In the genomic region with DNA sequence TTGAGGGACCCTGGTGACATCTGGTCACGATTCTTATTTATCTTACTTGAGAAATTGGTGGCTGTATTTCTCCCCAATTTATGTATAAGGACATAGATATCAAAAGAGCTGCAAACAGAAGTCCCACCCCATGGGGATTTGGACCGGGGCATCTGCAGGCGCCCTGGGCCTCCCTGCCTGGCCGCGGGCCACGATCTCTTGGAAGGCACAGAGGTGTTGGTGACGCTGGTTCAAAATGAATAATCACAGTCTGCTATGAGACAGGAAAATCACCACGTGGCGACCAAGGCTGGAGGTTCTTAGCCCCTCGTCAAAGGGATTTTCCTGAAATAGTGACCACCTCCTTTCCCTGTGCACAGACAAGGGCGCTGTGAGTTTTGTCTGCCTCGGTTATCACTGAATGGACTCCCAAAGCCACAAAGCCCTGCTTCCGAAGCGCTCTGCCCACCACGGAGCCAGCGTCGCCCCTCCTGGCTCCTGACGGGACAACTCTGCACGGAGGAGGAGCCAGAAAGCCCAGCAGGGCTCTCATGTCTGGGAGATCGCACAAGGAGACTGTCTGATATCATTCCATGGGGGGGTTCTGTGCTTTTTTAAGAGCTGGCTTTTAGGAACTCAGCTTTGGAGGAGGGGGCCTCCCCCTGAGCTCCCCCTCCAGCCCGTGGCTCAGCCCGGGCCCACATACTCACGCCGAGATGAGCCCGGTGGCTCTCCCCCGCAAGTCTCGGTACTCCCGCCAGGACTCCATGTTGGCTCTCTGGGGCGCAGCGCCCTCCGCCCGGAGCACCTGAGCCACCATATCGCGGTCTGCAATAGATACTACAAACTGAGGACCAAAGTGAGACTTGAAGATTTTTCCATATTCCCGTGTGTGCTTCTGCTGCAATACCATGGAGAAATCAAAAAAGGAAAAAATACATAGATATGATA, we compare ENCODE assay signal across 25 cellular contexts. TPM values are rescaled to one million over a fixed set of nuclear protein-coding genes. Genes with fewer than 3 reads are reported as not detected.
A peak's percentile ranks its signal among the peaks of the same experiment; 100 is the strongest.
DNase-seq lines count a peak whose midpoint lies in the region; ATAC-seq and TF ChIP-seq lines count a peak whose summit lies in the region.
"Had no signal": no experiment of that assay in that cellular context is flagged by ENCODE, and none has a peak within 500 bp of the region (broad histone marks: within the 10 kb centered on the region; RNA-seq: fewer than 3 reads in every experiment).

No MANE protein-coding gene starts in this region.

- intact Hi-C loops in colonic mucosa (cut with DNase I): no loop called here

- H2AFZ ChIP-seq in smooth muscle cell (ENCODE audit: low read depth): no peak overlapping the region

- peaks cover 14% of the 10 kb centered on the region for H3K4me1 ChIP-seq in iPS-15b (ENCODE audit: control insufficient read depth, insufficient read depth, low read length)
- H3K4me1 ChIP-seq in smooth muscle cell (ENCODE audit: low read depth): peaks cover 9% of the 10 kb centered on the region
- no peaks in the 10 kb centered on the region for H3K4me1 ChIP-seq in colonic mucosa
- H3K4me1 ChIP-seq: upper lobe of left lung had no signal

- whole genome bisulfite sequencing in smooth muscle cell (ENCODE audit: low lambda C conversion rate): 66% methylated on average over 34 of the region's 35 CpGs

- peak; percentile 12 for DNase-seq in DMS 273 (lab: John Stamatoyannopoulos, UW; ENCODE audit: unreplicated experiment)
- DNase-seq in DMS 273 treated with DMSO at 0.1 percent for 48 hours (lab: John Stamatoyannopoulos, UW): no peak
- DNase-seq in WTC11 (ENCODE audit: low spot score): no peak
- no peak for DNase-seq in smooth muscle cell (lab: John Stamatoyannopoulos, UW; ENCODE audit: unreplicated experiment)
- DNase-seq in NCI-H526 treated with DMSO at 0.1 percent for 48 hours (lab: John Stamatoyannopoulos, UW): no peak
- DNase-seq in colonic mucosa: no peak
- DNase-seq: activated CD4-positive, alpha-beta T cell treated with anti-CD3 and anti-CD28 coated beads for 48 hours; activated naive CD4-positive, alpha-beta T cell treated with anti-CD3 and anti-CD28 coated beads, Interleukin-2, amount 50 U/mL, for 16 hours; amygdala; CD8-positive, alpha-beta memory T cell; DMS79 treated with DMSO at 0.1 percent for 48 hours; heart left ventricle; natural killer cell; NCI-H1105; NCI-H2029; NCI-H226; NCI-H774; posterior cingulate gyrus; T-helper 2 cell; upper lobe of left lung had no signal

- H3K27ac ChIP-seq in smooth muscle cell (ENCODE audit: low read depth) (peak overlapping the region; percentile 31), colonic mucosa (no peak overlapping the region)
- H3K27ac ChIP-seq: 22Rv1, heart left ventricle, upper lobe of left lung had no signal

- TF ChIP-seq CTCF in WTC11 (IDR thresholded peaks at IDR 0.05): no peak
- no peak for TF ChIP-seq CTCF in smooth muscle cell (IDR thresholded peaks at IDR 0.05; ENCODE audit: borderline replicate concordance, insufficient read depth, poor library complexity, severe bottlenecking)
- no peak for TF ChIP-seq CTCF in colonic mucosa (IDR thresholded peaks at IDR 0.05)

- H3K4me3 Mint-ChIP-seq in WTC11: no peak overlapping the region
- H3K4me3 Mint-ChIP-seq: CD8-positive, alpha-beta memory T cell; natural killer cell had no signal

- H3K4me1 Mint-ChIP-seq in WTC11: peaks cover 44% of the 10 kb centered on the region
- H3K4me1 Mint-ChIP-seq: CD8-positive, alpha-beta memory T cell; natural killer cell had no signal

- no peaks in the 10 kb centered on the region for H3K36me3 Mint-ChIP-seq in WTC11
- H3K36me3 Mint-ChIP-seq: CD8-positive, alpha-beta memory T cell; natural killer cell had no signal

- no peaks in the 10 kb centered on the region for H4K20me1 ChIP-seq in smooth muscle cell (ENCODE audit: low read depth)

- ATAC-seq in WTC11 (peak; percentile 68), GM19351 (IDR thresholded peaks at IDR 0.05; ENCODE audit: unreplicated experiment) (no peak)
- ATAC-seq: left lobe of liver, natural killer cell, SK-N-SH treated with all-trans-retinoic acid at 6 μM for 48 hours had no signal

- CTCF ChIA-PET in WTC11 (lab: Charles Lee): interaction anchor here (2.9 kb wide), 1 partner anchor 8 kb away, joined by 12 read pairs; no protein-coding TSS in a partner anchor

- no peaks in the 10 kb centered on the region for H3F3A ChIP-seq in smooth muscle cell (ENCODE audit: low read depth)

- H3K27me3 ChIP-seq in iPS-15b (ENCODE audit: control insufficient read depth, insufficient read depth, low read length) (peaks cover 20% of the 10 kb centered on the region), smooth muscle cell (ENCODE audit: low read depth) (no peaks in the 10 kb centered on the region), colonic mucosa (no peaks in the 10 kb centered on the region)
- H3K27me3 ChIP-seq: upper lobe of left lung had no signal

- H3K9me3 ChIP-seq in iPS-15b (ENCODE audit: control insufficient read depth, insufficient read depth, low read length) (no peaks in the 10 kb centered on the region), smooth muscle cell (replicated peaks; ENCODE audit: low read depth) (no peaks in the 10 kb centered on the region), colonic mucosa (no peaks in the 10 kb centered on the region)
- H3K9me3 ChIP-seq: upper lobe of left lung had no signal

- H3K9ac ChIP-seq in iPS-15b (ENCODE audit: low read depth, low read length): no peak overlapping the region
- H3K9ac ChIP-seq in smooth muscle cell (ENCODE audit: low read depth): no peak overlapping the region
- H3K9ac ChIP-seq in colonic mucosa (ENCODE audit: low read depth in 2 of 2, low read length in 2 of 2): no peak overlapping the region

- H3K9me3 Mint-ChIP-seq in WTC11: no peaks in the 10 kb centered on the region
- H3K9me3 Mint-ChIP-seq: CD8-positive, alpha-beta memory T cell; natural killer cell had no signal

- peak overlapping the region; percentile 58 for H3K4me2 ChIP-seq in smooth muscle cell

- H3K27ac Mint-ChIP-seq in WTC11: no peak overlapping the region
- H3K27ac Mint-ChIP-seq: CD8-positive, alpha-beta memory T cell; natural killer cell had no signal

- POLR2A ChIA-PET in WTC11 (lab: Charles Lee): no interaction called here

- H3K36me3 ChIP-seq in iPS-15b (ENCODE audit: control insufficient read depth, insufficient read depth, low read length) (no peaks in the 10 kb centered on the region), smooth muscle cell (ENCODE audit: low read depth) (no peaks in the 10 kb centered on the region), colonic mucosa (no peaks in the 10 kb centered on the region)
- H3K36me3 ChIP-seq: heart left ventricle, upper lobe of left lung had no signal

- no peaks in the 10 kb centered on the region for H3K79me2 ChIP-seq in smooth muscle cell (ENCODE audit: low read depth)

- H3K4me3 ChIP-seq in iPS-15b (ENCODE audit: low read depth, low read length): peak overlapping the region; percentile 36
- H3K4me3 ChIP-seq in smooth muscle cell: peak overlapping the region; percentile 18
- H3K4me3 ChIP-seq in colonic mucosa: no peak overlapping the region
- H3K4me3 ChIP-seq: heart left ventricle, upper lobe of left lung had no signal

- peaks cover 12% of the 10 kb centered on the region for H3K27me3 Mint-ChIP-seq in WTC11 (ENCODE audit: low read depth)

TF ChIP-seq in WTC11, 78 proteins besides CTCF, POLR2A, EP300 and RAD21:
- TF ChIP-seq, protein P1, sequence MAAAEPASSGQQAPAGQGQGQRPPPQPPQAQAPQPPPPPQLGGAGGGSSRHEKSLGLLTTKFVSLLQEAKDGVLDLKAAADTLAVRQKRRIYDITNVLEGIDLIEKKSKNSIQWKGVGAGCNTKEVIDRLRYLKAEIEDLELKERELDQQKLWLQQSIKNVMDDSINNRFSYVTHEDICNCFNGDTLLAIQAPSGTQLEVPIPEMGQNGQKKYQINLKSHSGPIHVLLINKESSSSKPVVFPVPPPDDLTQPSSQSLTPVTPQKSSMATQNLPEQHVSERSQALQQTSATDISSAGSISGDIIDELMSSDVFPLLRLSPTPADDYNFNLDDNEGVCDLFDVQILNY (CRISPR knock-in tag; IDR thresholded peaks at IDR 0.05): no peak
- TF ChIP-seq ATF1 (CRISPR knock-in tag; IDR thresholded peaks at IDR 0.05): no peak

RNA-seq across cellular contexts. Expression of a gene that starts 14.6 kb away (rescaled TPM):
- total RNA-seq in WTC11 (2021): 2.1 to 2.9 TPM (median 2.4 TPM) in 3 replicates
- total RNA-seq in smooth muscle cell: 1.1 and 2.0 TPM in 2 replicates
- polyA plus RNA-seq in smooth muscle cell: 3.8 and 5.0 TPM in 2 replicates
- total RNA-seq in colonic mucosa: under 1 TPM in 1 of 2 donors, not detected in 1; 0.19 TPM
- total RNA-seq: CD8-positive, alpha-beta memory T cell; natural killer cell had no signal
- polyA plus RNA-seq: CD8-positive, alpha-beta memory T cell had no signal
